25 cellular contexts compared by ENCODE assay signal in the genomic region with DNA sequence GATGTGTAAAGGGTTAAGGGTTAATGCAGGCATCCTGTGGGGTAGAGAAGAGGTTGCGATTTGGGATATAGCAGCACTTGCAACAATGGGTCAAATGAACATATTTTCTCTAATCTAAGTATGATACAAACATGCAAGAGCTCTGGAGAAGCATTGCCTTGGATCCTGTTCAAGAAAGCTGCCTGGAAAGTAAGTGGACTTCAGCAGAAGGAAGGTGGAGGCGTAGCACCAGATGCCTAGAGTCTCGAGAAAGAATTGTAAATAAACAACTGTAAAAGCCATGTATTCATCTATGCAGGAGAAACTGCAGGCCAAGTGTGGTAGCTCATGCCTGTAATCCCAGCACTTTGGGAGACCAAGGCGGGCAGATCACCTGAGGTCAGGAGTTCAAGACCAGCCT. TPM values are rescaled to one million over a fixed set of nuclear protein-coding genes. Genes with fewer than 3 reads are reported as not detected.
DNase-seq lines count a peak whose midpoint lies in the region; ATAC-seq, FAIRE-seq and TF ChIP-seq lines count a peak whose summit lies in the region.
"Had no signal": no experiment of that assay in that cellular context is flagged by ENCODE, and none has a peak within 500 bp of the region (broad histone marks: within the 10 kb centered on the region; RNA-seq: fewer than 3 reads in every experiment).

No MANE protein-coding gene starts in this region.

- H3K4me3 Mint-ChIP-seq in neural progenitor cell: no peak overlapping the region
- H3K4me3 Mint-ChIP-seq: CD4-positive, alpha-beta T cell; IgD-negative memory B cell had no signal

- peaks cover 5% of the 10 kb centered on the region for H3K27me3 Mint-ChIP-seq in neural progenitor cell (ENCODE audit: insufficient read depth, low read depth)
- H3K27me3 Mint-ChIP-seq: CD4-positive, alpha-beta T cell; IgD-negative memory B cell had no signal

- H3K36me3 Mint-ChIP-seq in neural progenitor cell: no peaks in the 10 kb centered on the region
- H3K36me3 Mint-ChIP-seq: IgD-negative memory B cell had no signal

- no peak overlapping the region for H3K27ac ChIP-seq in neural progenitor cell
- H3K27ac ChIP-seq: BLaER1, RWPE1, SK-N-MC had no signal

- DNase-seq in DMS 273 treated with DMSO at 0.1 percent for 48 hours (lab: John Stamatoyannopoulos, UW) (peak; percentile 33), MG63 (peak; percentile 23), neural progenitor cell (ENCODE audit: low spot score) (no peak), mucosa of descending colon (no peak), NCI-H187 treated with DMSO at 0.1 percent for 48 hours (lab: John Stamatoyannopoulos, UW) (no peak)
- DNase-seq: CD4-positive, alpha-beta T cell; COR-L47; DND-41; GOT3; MV-4-11; NCI-H187; NCI-H2107; NCI-H2227 treated with DMSO at 0.1 percent for 48 hours; NCI-H510A treated with DMSO at 0.1 percent for 48 hours; NCI-H748 treated with DMSO at 0.1 percent for 48 hours; NK-92 treated with Interleukin-12 subunit alpha and Interleukin-12 subunit beta, amount 100 ng/mL, for 24 hours; SHP77 treated with DMSO at 0.1 percent for 48 hours had no signal

- H3K36me3 ChIP-seq in MG63 (no peaks in the 10 kb centered on the region), neural progenitor cell (no peaks in the 10 kb centered on the region), mucosa of descending colon (ENCODE audit: low read depth) (no peaks in the 10 kb centered on the region)
- H3K36me3 ChIP-seq: BLaER1 had no signal

- no peak overlapping the region for H3K4me2 ChIP-seq in neural progenitor cell
- H3K4me2 ChIP-seq: BLaER1 had no signal

- no peak overlapping the region for H2AFZ ChIP-seq in neural progenitor cell (replicated peaks)

- peak; percentile 61 for FAIRE-seq in endometrium (lab: Jason Lieb, UNC)
- FAIRE-seq: GM12892 had no signal

- H3K4me3 ChIP-seq in MG63: no peak overlapping the region
- no peak overlapping the region for H3K4me3 ChIP-seq in neural progenitor cell
- H3K4me3 ChIP-seq in mucosa of descending colon: no peak overlapping the region
- H3K4me3 ChIP-seq: BLaER1, SK-N-MC had no signal

- intact Hi-C loops in mucosa of descending colon (cut with DNase I, micrococcal nuclease): no loop called here

- H4K20me1 ChIP-seq in neural progenitor cell (ENCODE audit: low read depth): no peaks in the 10 kb centered on the region
- H4K20me1 ChIP-seq: BLaER1 had no signal

- ATAC-seq in GM21717 (IDR thresholded peaks at IDR 0.05; ENCODE audit: unreplicated experiment) (no peak), mucosa of descending colon (no peak)
- ATAC-seq: HCT116 had no signal

- no peaks in the 10 kb centered on the region for H3K79me2 ChIP-seq in neural progenitor cell (ENCODE audit: low read depth)

- H3K27me3 ChIP-seq in MG63: no peaks in the 10 kb centered on the region
- H3K27me3 ChIP-seq in neural progenitor cell: no peaks in the 10 kb centered on the region
- H3K27me3 ChIP-seq: BLaER1 had no signal

- H3K4me1 Mint-ChIP-seq in neural progenitor cell: no peaks in the 10 kb centered on the region

- H3K4me1 ChIP-seq in neural progenitor cell: no peaks in the 10 kb centered on the region
- H3K4me1 ChIP-seq in mucosa of descending colon (ENCODE audit: low read depth): no peaks in the 10 kb centered on the region

- no peaks in the 10 kb centered on the region for H3K9me3 ChIP-seq in MG63
- H3K9me3 ChIP-seq in neural progenitor cell (ENCODE audit: low read depth): no peaks in the 10 kb centered on the region
- H3K9me3 ChIP-seq in mucosa of descending colon: no peaks in the 10 kb centered on the region
- H3K9me3 ChIP-seq: BLaER1 had no signal

- no peaks in the 10 kb centered on the region for H3K9me3 Mint-ChIP-seq in neural progenitor cell
- H3K9me3 Mint-ChIP-seq: CD4-positive, alpha-beta T cell; IgD-negative memory B cell had no signal

- H3F3A ChIP-seq in neural progenitor cell (ENCODE audit: low read depth): no peaks in the 10 kb centered on the region

- H3K9ac ChIP-seq in neural progenitor cell: no peak overlapping the region
- H3K9ac ChIP-seq: BLaER1 had no signal

- no peak for TF ChIP-seq CTCF in neural progenitor cell (IDR thresholded peaks at IDR 0.05)
- no peak for TF ChIP-seq CTCF in mucosa of descending colon (IDR thresholded peaks at IDR 0.05)

- peak overlapping the region; percentile 14 for H3K27ac Mint-ChIP-seq in neural progenitor cell
- H3K27ac Mint-ChIP-seq: CD4-positive, alpha-beta T cell; IgD-negative memory B cell had no signal

RNA-seq across cellular contexts. Expression of gene ARID3B, which starts 27.0 kb away (rescaled TPM):
- total RNA-seq in MG63 (2014; rRNA removed; shearing (Covaris generic); ENCODE audit: low replicate concordance): 0.10 and 1.3 TPM in 2 replicates
- total RNA-seq in neural progenitor cell (ENCODE audit: low replicate concordance) (31.5 and 72.4 TPM in 2 replicates), mucosa of descending colon (10 to 100 TPM; 10.3 to 14.5 (median 11.5) TPM)

RNA-seq across cellular contexts. Expression of gene UBL7, which starts 53.1 kb away (rescaled TPM):
- 90.0 and 116 TPM in 2 replicates for total RNA-seq in MG63 (2014; rRNA removed; shearing (Covaris generic); ENCODE audit: low replicate concordance)
- 60.4 and 69.3 TPM in 2 replicates for total RNA-seq in neural progenitor cell (ENCODE audit: low replicate concordance)
- total RNA-seq in mucosa of descending colon: 10 to 100 TPM; 29.5 to 43.5 (median 37.6) TPM

Comparison
In these comparisons a context has a peak if more than half of its experiments do, and no peak if none do; other contexts are left out.
1. DNase-seq: peak in DMS 273 treated with DMSO at 0.1 percent for 48 hours (single experiment) and MG63 (single experiment); none in neural progenitor cell (single experiment), mucosa of descending colon (0 of 3) and NCI-H187 treated with DMSO at 0.1 percent for 48 hours (single experiment).